8 cellular contexts compared by ENCODE assay signal in the genomic region with DNA sequence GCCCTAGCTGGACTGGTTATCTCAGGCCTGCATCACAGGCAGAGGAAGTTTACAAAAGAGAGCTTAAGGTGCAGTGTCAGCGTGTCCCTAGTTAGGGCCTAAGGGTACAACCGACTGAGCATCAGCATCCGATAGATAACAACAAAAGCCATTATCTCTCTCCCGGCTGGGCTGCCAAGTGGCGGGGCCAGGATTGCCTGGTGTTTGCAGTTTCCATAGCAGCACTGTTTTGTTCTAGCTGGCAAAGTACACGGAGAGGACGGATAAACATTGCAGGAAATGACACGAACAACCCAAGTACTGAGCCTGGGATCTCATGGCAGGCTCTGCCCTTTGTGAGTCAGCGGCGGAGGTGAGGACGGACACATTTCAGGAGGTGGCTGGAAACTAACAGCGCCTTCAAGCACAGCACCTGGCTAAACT.
DNase-seq lines count a peak whose midpoint lies in the region; ATAC-seq, FAIRE-seq and TF ChIP-seq lines count a peak whose summit lies in the region.

No MANE protein-coding gene starts in this region.

- BruUV-seq in K562 (replicated peaks; lab: Mats Ljungman, UMichigan), result no TSS peak

- H3K9me3 ChIP-seq in K562 (replicated peaks; ENCODE audit: control insufficient read depth, insufficient read depth, low read depth, low read length), result no peaks in the 10 kb centered on the region

- no peak; the same call in 1 of the 2 replicates for TF ChIP-seq POLR2A in K562 (conservative IDR thresholded peaks at IDR 0.05)

- no peak for TF ChIP-seq CTCF in K562 (IDR thresholded peaks at IDR 0.05 in 2 of 3, conservative IDR thresholded peaks at IDR 0.05 in 1 of 3; ENCODE audit: insufficient read depth in 2 of 3, low read depth in 1 of 3, low read length in 3 of 3)

- H3K4me2 ChIP-seq in K562 (ENCODE audit: insufficient read depth, low read length), result peak overlapping the region; percentile 58

- peak; percentile 88 for ATAC-seq in K562
- ATAC-seq in HG02588 (IDR thresholded peaks at IDR 0.05; ENCODE audit: unreplicated experiment), result no peak
- ATAC-seq in GM21737 (IDR thresholded peaks at IDR 0.05; ENCODE audit: unreplicated experiment), result no peak
- ATAC-seq in HG03571 (IDR thresholded peaks at IDR 0.05; ENCODE audit: unreplicated experiment), result no peak

- H2AFZ ChIP-seq in K562 (ENCODE audit: low read depth, low read length), result peak overlapping the region; percentile 82

- peak; percentile 96 for FAIRE-seq in K562 (lab: Jason Lieb, UNC)

- 0% methylated on average over 12 of the region's 12 CpGs for WGBS in K562 (ENCODE audit: insufficient coverage, low coverage, missing lambda C conversion rate)

- no peaks in the 10 kb centered on the region; a peak in 1 of 5 replicates for H3K27me3 ChIP-seq in K562 (ENCODE audit: control insufficient read depth in 2 of 2, insufficient read depth in 2 of 2, low read length in 2 of 2)

- peaks cover 10 to 24% of the 10 kb centered on the region in 2 experiments; a peak in 4 of 5 replicates for H3K4me1 ChIP-seq in K562 (replicated peaks in 1 of 2; ENCODE audit: control insufficient read depth in 2 of 2, insufficient read depth in 2 of 2, low read length in 2 of 2)

- DNase-seq in CMK (ENCODE audit: low read depth) (peak; percentile 64), NCI-H2029 treated with DMSO at 0.1 percent for 48 hours (lab: John Stamatoyannopoulos, UW) (peak; percentile 96), K562 (ENCODE audit: extremely low read depth in 1 of 4, low spot score in 3 of 4) (peak; percentile 48 to 92 (median 67)), iPS-NIHi11 (ENCODE audit: low spot score) (peak; percentile 47), skeletal muscle cell (ENCODE audit: low read depth) (peak; percentile 47)

- CTCF ChIA-PET in K562 (lab: Yijun Ruan, JAX; ENCODE audit: low intra/inter-chr PET ratio), result no interaction called here

- H3K9me1 ChIP-seq in K562 (ENCODE audit: control insufficient read depth, insufficient read depth, low read length), result no peaks in the 10 kb centered on the region

- no peak for TF ChIP-seq RAD21 in K562 (CRISPR knock-in tag; conservative IDR thresholded peaks at IDR 0.05 in 1 of 2, IDR thresholded peaks at IDR 0.05 in 1 of 2)

- intact Hi-C loops in K562 (cut with micrococcal nuclease), result no loop called here

- in situ Hi-C loops in K562 (cut with MboI), result no loop called here

- no peaks in the 10 kb centered on the region for H4K20me1 ChIP-seq in K562 (replicated peaks; ENCODE audit: control insufficient read depth, insufficient read depth, low read length)

- no peaks in the 10 kb centered on the region for H3K79me2 ChIP-seq in K562 (ENCODE audit: control insufficient read depth, insufficient read depth, low read length)

- peak overlapping the region; percentile 61 for H3K27ac ChIP-seq in K562 (ENCODE audit: extremely low read depth, low read depth, low read length)

- H3K4me3 ChIP-seq in K562 (no peak overlapping the region), skeletal muscle cell (ENCODE audit: low read depth, low read length) (no peak overlapping the region)

- TF ChIP-seq EP300 in K562 (IDR thresholded peaks at IDR 0.05; ENCODE audit: low read length), result peak; percentile 96

- H3K9ac ChIP-seq in K562 (ENCODE audit: insufficient read depth in 1 of 2, low read depth in 2 of 2, low read length in 2 of 2), result peak overlapping the region; percentile 25 to 46; a peak in 3 of 4 replicates

- no peaks in the 10 kb centered on the region for H3K36me3 ChIP-seq in K562 (ENCODE audit: control insufficient read depth, insufficient read depth, low read length)

- POLR2A ChIA-PET in K562 (lab: Yijun Ruan, JAX), result interaction anchor here (0.6 to 1.9 kb wide), 3 partner anchors 12 to 137 kb away, joined by 3 to 7 read pairs (median 3); no protein-coding TSS in a partner anchor

TF ChIP-seq in K562, 482 proteins besides CTCF, POLR2A, EP300 and RAD21 (continues in another document):
- TF ChIP-seq ZBTB2 (IDR thresholded peaks at IDR 0.05) (no peak; the same call in 1 of the 2 replicates), ZNF41 (CRISPR knock-in tag; conservative IDR thresholded peaks at IDR 0.05) (no peak), KDM5B (IDR thresholded peaks at IDR 0.05; ENCODE audit: insufficient replicate concordance, low read depth, low read length) (no peak), EZH2 (IDR thresholded peaks at IDR 0.05; ENCODE audit: borderline replicate concordance, low read depth, low read length) (no peak), ZNF764 (CRISPR knock-in tag; IDR thresholded peaks at IDR 0.05; ENCODE audit: low read depth) (no peak), NR3C1 (CRISPR knock-in tag; IDR thresholded peaks at IDR 0.05) (no peak), NR2C1 (IDR thresholded peaks at IDR 0.05) (no peak), NR2C1 (tag; IDR thresholded peaks at IDR 0.05) (0 out of 2 replicates have a peak, but pooled peaks have one; percentile 45), MEF2A (IDR thresholded peaks at IDR 0.05; ENCODE audit: control insufficient read depth, low read depth, low read length) (no peak), ETS2 (tag; IDR thresholded peaks at IDR 0.05; ENCODE audit: borderline replicate concordance, poor library complexity, severe bottlenecking) (no peak), NFATC3 (IDR thresholded peaks at IDR 0.05) (no peak), SRSF1 (IDR thresholded peaks at IDR 0.05; ENCODE audit: low read depth, low read length) (no peak), PHB (CRISPR knock-in tag; IDR thresholded peaks at IDR 0.05) (no peak), FOXP4 (CRISPR knock-in tag; IDR thresholded peaks at IDR 0.05; ENCODE audit: borderline replicate concordance) (0 out of 2 replicates have a peak, but pooled peaks have one; percentile 60), NCOA6 (IDR thresholded peaks at IDR 0.05) (no peak), RUNX1 (IDR thresholded peaks at IDR 0.05; ENCODE audit: low read depth) (no peak), ARID1B (IDR thresholded peaks at IDR 0.05) (peak; percentile 97), PML (IDR thresholded peaks at IDR 0.05; ENCODE audit: low read length) (peak; percentile 94), ZNF133 (CRISPR knock-in tag; IDR thresholded peaks at IDR 0.05) (no peak), ZFX (CRISPR knock-in tag; IDR thresholded peaks at IDR 0.05) (peak; percentile 26; the same call in 1 of the 2 replicates)
- TF ChIP-seq, protein P1, sequence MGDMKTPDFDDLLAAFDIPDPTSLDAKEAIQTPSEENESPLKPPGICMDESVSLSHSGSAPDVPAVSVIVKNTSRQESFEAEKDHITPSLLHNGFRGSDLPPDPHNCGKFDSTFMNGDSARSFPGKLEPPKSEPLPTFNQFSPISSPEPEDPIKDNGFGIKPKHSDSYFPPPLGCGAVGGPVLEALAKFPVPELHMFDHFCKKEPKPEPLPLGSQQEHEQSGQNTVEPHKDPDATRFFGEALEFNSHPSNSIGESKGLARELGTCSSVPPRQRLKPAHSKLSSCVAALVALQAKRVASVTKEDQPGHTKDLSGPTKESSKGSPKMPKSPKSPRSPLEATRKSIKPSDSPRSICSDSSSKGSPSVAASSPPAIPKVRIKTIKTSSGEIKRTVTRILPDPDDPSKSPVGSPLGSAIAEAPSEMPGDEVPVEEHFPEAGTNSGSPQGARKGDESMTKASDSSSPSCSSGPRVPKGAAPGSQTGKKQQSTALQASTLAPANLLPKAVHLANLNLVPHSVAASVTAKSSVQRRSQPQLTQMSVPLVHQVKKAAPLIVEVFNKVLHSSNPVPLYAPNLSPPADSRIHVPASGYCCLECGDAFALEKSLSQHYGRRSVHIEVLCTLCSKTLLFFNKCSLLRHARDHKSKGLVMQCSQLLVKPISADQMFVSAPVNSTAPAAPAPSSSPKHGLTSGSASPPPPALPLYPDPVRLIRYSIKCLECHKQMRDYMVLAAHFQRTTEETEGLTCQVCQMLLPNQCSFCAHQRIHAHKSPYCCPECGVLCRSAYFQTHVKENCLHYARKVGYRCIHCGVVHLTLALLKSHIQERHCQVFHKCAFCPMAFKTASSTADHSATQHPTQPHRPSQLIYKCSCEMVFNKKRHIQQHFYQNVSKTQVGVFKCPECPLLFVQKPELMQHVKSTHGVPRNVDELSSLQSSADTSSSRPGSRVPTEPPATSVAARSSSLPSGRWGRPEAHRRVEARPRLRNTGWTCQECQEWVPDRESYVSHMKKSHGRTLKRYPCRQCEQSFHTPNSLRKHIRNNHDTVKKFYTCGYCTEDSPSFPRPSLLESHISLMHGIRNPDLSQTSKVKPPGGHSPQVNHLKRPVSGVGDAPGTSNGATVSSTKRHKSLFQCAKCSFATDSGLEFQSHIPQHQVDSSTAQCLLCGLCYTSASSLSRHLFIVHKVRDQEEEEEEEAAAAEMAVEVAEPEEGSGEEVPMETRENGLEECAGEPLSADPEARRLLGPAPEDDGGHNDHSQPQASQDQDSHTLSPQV (IDR thresholded peaks at IDR 0.05), result no peak
